24 cellular contexts compared by ENCODE assay signal in the genomic region with DNA sequence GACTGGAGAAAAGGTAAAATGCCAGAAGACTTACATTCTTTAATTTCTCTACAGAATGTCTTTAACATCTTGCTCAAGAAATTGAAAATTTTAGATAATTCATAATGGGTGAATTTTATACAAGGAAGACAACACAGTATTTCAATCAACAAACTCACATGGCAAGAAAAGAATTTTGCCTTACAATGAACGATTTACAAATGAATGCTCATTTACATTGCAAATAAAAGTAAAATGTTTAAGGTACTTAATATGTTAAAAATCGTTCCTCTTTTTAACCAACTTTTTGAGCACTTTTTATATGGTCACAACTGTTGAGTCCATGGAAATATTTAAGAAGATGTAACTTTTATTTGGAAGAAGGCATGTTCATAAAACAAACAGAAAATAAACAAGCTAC.
"Had no signal": no experiment of that assay in that cellular context is flagged by ENCODE, and none has a peak within 500 bp of the region (broad histone marks: within the 10 kb centered on the region; RNA-seq: fewer than 3 reads in every experiment).

No MANE protein-coding gene starts in this region.

- H3K27me3 Mint-ChIP-seq: T-cell had no signal

- H3K4me3 Mint-ChIP-seq: T-cell had no signal

- H3K27ac ChIP-seq: KMS-11, RWPE1 had no signal

- H3K9ac ChIP-seq: KMS-11, SK-N-SH had no signal

- DNase-seq: IMR-90, Kasumi-1, MM.1S, NCI-H1092 treated with DMSO at 0.1 percent for 48 hours, NCI-H1436, NCI-H187, NCI-H2029, NCI-H2081 treated with DMSO at 0.1 percent for 48 hours, NCI-H2171, NCI-H226, NCI-H446, NCI-H510A, NCI-H524 treated with DMSO at 0.1 percent for 48 hours, NCI-H69, NCI-H774, PC-3, SHP77, SK-N-SH, SW 1271, T-cell had no signal

- H3K36me3 Mint-ChIP-seq: T-cell had no signal

- ATAC-seq: HepG2, Panc1, PC-3, T-cell had no signal

- H3K9me3 ChIP-seq: SK-N-SH had no signal

- H3K4me1 Mint-ChIP-seq: T-cell had no signal

- H3K27ac Mint-ChIP-seq: T-cell had no signal
